21 cellular contexts compared by ENCODE assay signal in genomic region chr10:24993237-24993958, GRCh38. TPM values are rescaled to one million over a fixed set of nuclear protein-coding genes. Genes with fewer than 3 reads are reported as not detected.
"Had no signal": no experiment of that assay in that cellular context is flagged by ENCODE, and none has a peak within 500 bp of the region (broad histone marks: within the 10 kb centered on the region; RNA-seq: fewer than 3 reads in every experiment).

No MANE protein-coding gene starts in this region.

- H3K9me3 ChIP-seq: adrenal gland, left lung, prostate gland, suprapubic skin, upper lobe of left lung had no signal

- H3K4me1 ChIP-seq: left lung, prostate gland, suprapubic skin, upper lobe of left lung had no signal

- H3K36me3 ChIP-seq: adrenal gland, left lung, prostate gland, suprapubic skin, upper lobe of left lung, WERI-Rb-1 had no signal

- ATAC-seq: activated CD8-positive, alpha-beta T cell treated with anti-CD3 and anti-CD28 coated beads for 36 hours; left lung; natural killer cell; sciatic nerve had no signal

- H3K27ac ChIP-seq: adrenal gland, epithelial cell of prostate, left lung, prostate gland, suprapubic skin, upper lobe of left lung, WERI-Rb-1 had no signal

- H3K4me3 ChIP-seq: adrenal gland, left lung, prostate gland, suprapubic skin, upper lobe of left lung had no signal

- H3K27me3 ChIP-seq: adrenal gland, left lung, suprapubic skin, upper lobe of left lung had no signal

- DNase-seq: activated CD4-positive, alpha-beta T cell treated with anti-CD3 and anti-CD28 coated beads for 4 hours; activated CD8-positive, alpha-beta memory T cell treated with anti-CD3 and anti-CD28 coated beads, Interleukin-2, amount 50 U/mL, for 4 hours; activated CD8-positive, alpha-beta T cell treated with anti-CD3 and anti-CD28 coated beads for 36 hours; activated naive CD4-positive, alpha-beta T cell treated with Interleukin-2 at 50 U/mL for 16 hours; adrenal gland; central memory CD4-positive, alpha-beta T cell; cortex of kidney; effector memory CD4-positive, alpha-beta T cell; immature natural killer cell; left lung; natural killer cell; stimulated activated CD4-positive, alpha-beta T cell treated with anti-CD3 and anti-CD28 coated beads, Interleukin-2, amount 100 ng/mL, for 48 hours; stimulated activated naive CD4-positive, alpha-beta T cell treated with Interleukin-2 at 50 U/mL for 16 hours; T-helper 1 cell; WERI-Rb-1 had no signal

RNA-seq across cellular contexts. Expression of gene ENKUR, which starts 22.6 kb away (rescaled TPM):
- total RNA-seq: activated CD8-positive, alpha-beta T cell treated with anti-CD3 and anti-CD28 coated beads for 36 hours; glomerular endothelial cell; suprapubic skin had no signal
